1 cellular context compared by ENCODE assay signal in genomic region chr5:53022889-53023511, GRCh38.
TF ChIP-seq lines count a peak whose summit lies in the region.

No MANE protein-coding gene starts in this region.

TF ChIP-seq in SK-N-SH, 30 proteins besides CTCF, POLR2A, EP300 and RAD21:
- no peak for TF ChIP-seq REST (IDR thresholded peaks at IDR 0.05; ENCODE audit: low read depth, low read length)
- 0 out of 2 replicates have a peak, but pooled peaks have one; percentile 17 for TF ChIP-seq TCF12 (IDR thresholded peaks at IDR 0.05)
TF ChIP-seq in SK-N-SH: peak in this region for 1.
